Comparison of ENCODE assay signal across 7 cellular contexts in the genomic region with DNA sequence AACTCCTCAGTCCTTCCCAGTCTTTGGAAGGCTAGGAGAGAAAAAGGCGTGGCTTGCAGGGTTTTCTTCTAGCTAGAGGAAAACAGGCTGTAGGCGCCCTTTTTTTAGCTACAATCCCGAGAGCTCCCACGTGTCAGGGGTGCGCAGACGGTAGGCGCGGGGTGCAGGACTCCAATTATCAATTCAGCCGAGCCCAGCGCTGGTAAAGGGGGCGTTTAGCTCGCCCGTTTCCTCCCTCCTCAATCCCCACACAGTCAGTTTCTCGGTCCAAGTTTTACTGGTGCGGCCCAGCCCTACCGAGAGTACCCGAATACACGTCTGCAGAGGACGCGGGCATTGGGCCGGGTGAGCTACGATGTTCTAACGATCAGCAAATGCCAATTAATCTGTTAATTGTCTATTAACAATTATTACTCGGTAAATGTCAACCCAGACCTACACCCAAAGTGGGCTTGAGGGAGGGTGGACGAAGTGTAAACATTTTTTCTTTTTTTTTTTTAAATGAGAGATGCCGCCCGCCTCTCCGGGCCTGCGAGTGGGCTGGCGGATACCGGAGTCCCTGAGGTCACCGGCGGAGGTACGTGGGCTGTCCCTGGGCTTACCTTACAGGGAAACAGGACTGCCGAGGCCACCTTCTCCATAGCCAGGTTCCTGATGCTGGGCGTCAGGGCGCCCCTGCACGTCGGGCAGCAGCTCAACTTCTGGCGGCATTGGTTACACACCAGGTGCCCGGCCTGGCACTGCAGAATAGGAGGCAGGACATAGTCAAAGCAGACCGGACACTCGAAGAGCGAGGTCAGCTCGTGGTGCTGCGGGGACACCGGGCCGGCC. TPM values are rescaled to one million over a fixed set of nuclear protein-coding genes. Genes with fewer than 3 reads are reported as not detected.
DNase-seq lines count a peak whose midpoint lies in the region; ATAC-seq lines count a peak whose summit lies in the region.

No MANE protein-coding gene starts in this region.

- DNase-seq in NCI-H2029 treated with DMSO at 0.1 percent for 48 hours (lab: John Stamatoyannopoulos, UW) (peak; percentile 13), lung microvascular endothelial cell (ENCODE audit: low read depth in 2 of 2) (peak; percentile 41 to 64)
- DNase-seq in activated CD4-positive, alpha-beta T cell treated with anti-CD3 and anti-CD28 coated beads, Interleukin-2, amount 50 U/mL, for 4 hours = peak; percentile 18 to 32
- no peak for DNase-seq in effector memory CD4-positive, alpha-beta T cell
- DNase-seq in stimulated activated naive CD8-positive, alpha-beta T cell treated with anti-CD3 and anti-CD28 coated beads, Interleukin-15, Interleukin-2, amounts not matched to agents 100 U/mL and 50 U/mL, for 24 hours = peak; percentile 46

- no peaks in the 10 kb centered on the region for H3K27me3 ChIP-seq in effector memory CD4-positive, alpha-beta T cell (replicated peaks; ENCODE audit: control insufficient read depth, insufficient read depth, low read length, poor library complexity, severe bottlenecking)

- no peaks in the 10 kb centered on the region for H3K36me3 ChIP-seq in effector memory CD4-positive, alpha-beta T cell (ENCODE audit: control insufficient read depth, insufficient read depth, low read length)

- peaks cover 15% of the 10 kb centered on the region for H3K4me1 ChIP-seq in effector memory CD4-positive, alpha-beta T cell (ENCODE audit: control insufficient read depth, insufficient read depth, low read length, poor library complexity, severe bottlenecking)

- H3K4me3 ChIP-seq in effector memory CD4-positive, alpha-beta T cell (ENCODE audit: insufficient read depth, low read depth, low read length, poor library complexity, severe bottlenecking) = peak overlapping the region; percentile 86

- H3K27ac ChIP-seq in effector memory CD4-positive, alpha-beta T cell (ENCODE audit: insufficient read depth, low read length, poor library complexity, severe bottlenecking) = peak overlapping the region; percentile 96

- no peaks in the 10 kb centered on the region for H3K9me3 ChIP-seq in effector memory CD4-positive, alpha-beta T cell (ENCODE audit: control insufficient read depth, low read length)

- peak; percentile 0 for ATAC-seq in GM19397 (IDR thresholded peaks at IDR 0.05; ENCODE audit: unreplicated experiment)
- no peak for ATAC-seq in stimulated activated naive CD8-positive, alpha-beta T cell treated with anti-CD3 and anti-CD28 coated beads, Interleukin-15, Interleukin-2, amounts not matched to agents 100 U/mL and 50 U/mL, for 24 hours
- ATAC-seq in GM19023 (IDR thresholded peaks at IDR 0.05; ENCODE audit: unreplicated experiment) = no peak

RNA-seq across cellular contexts. Expression of a gene that starts 0.9 kb away (rescaled TPM):
- total RNA-seq in lung microvascular endothelial cell = 7.8 and 14.5 TPM in 2 replicates

RNA-seq across cellular contexts. Expression of a gene that starts 58.3 kb away (rescaled TPM):
- total RNA-seq in lung microvascular endothelial cell = not detected in 2 replicates

Comparison
In these comparisons a context has a peak if more than half of its experiments do, and no peak if none do; other contexts are left out.
1. DNase-seq: peak in NCI-H2029 treated with DMSO at 0.1 percent for 48 hours (single experiment), activated CD4-positive, alpha-beta T cell treated with anti-CD3 and anti-CD28 coated beads, Interleukin-2, amount 50 U/mL, for 4 hours (2 of 2), lung microvascular endothelial cell (2 of 2) and stimulated activated naive CD8-positive, alpha-beta T cell treated with anti-CD3 and anti-CD28 coated beads, Interleukin-15, Interleukin-2, amounts not matched to agents 100 U/mL and 50 U/mL, for 24 hours (single experiment); none in effector memory CD4-positive, alpha-beta T cell (0 of 3).